In the genomic region with DNA sequence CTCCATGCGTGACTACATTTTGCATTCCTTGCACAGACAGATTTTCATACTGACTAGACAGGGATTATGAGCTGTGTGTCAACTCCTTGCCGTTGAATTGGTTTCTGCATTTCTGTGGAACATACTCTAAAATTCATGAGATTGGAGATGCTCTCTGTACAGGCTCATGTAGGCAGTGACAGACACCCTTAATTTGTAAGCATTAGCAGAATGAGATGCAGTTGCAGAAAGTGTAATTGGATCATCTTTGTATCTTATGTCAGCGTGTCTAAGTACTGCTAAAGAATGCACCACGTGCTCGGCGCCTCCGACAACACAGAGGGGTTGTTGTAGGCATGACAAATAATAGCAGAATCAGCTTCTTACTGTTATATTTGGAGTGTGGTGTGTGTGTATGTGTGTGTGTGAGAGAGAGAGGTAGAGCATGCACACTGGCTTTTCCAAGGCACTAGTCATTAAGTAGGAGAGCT, we compare ENCODE assay signal across 1 cellular context.
A peak's percentile ranks its signal among the peaks of the same experiment; 100 is the strongest.
TF ChIP-seq lines count a peak whose summit lies in the region.

No MANE protein-coding gene starts in this region.

TF ChIP-seq in HepG2, 621 proteins besides CTCF, POLR2A, EP300 and RAD21:
- TF ChIP-seq SATB2 (CRISPR knock-in tag; IDR thresholded peaks at IDR 0.05) = no peak
- TF ChIP-seq ISL2 (CRISPR knock-in tag; IDR thresholded peaks at IDR 0.05) = no peak
- TF ChIP-seq, protein P1, sequence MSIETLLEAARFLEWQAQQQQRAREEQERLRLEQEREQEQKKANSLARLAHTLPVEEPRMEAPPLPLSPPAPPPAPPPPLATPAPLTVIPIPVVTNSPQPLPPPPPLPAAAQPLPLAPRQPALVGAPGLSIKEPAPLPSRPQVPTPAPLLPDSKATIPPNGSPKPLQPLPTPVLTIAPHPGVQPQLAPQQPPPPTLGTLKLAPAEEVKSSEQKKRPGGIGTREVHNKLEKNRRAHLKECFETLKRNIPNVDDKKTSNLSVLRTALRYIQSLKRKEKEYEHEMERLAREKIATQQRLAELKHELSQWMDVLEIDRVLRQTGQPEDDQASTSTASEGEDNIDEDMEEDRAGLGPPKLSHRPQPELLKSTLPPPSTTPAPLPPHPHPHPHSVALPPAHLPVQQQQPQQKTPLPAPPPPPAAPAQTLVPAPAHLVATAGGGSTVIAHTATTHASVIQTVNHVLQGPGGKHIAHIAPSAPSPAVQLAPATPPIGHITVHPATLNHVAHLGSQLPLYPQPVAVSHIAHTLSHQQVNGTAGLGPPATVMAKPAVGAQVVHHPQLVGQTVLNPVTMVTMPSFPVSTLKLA (IDR thresholded peaks at IDR 0.05) = peak; percentile 24; the same call in 1 of the 2 replicates
TF ChIP-seq in HepG2: peak in this region for 1.
